1 cellular context compared by ENCODE assay signal in genomic region chr3:47163990-47164848, GRCh38.
TF ChIP-seq lines count a peak whose summit lies in the region.

A gene with protein sequence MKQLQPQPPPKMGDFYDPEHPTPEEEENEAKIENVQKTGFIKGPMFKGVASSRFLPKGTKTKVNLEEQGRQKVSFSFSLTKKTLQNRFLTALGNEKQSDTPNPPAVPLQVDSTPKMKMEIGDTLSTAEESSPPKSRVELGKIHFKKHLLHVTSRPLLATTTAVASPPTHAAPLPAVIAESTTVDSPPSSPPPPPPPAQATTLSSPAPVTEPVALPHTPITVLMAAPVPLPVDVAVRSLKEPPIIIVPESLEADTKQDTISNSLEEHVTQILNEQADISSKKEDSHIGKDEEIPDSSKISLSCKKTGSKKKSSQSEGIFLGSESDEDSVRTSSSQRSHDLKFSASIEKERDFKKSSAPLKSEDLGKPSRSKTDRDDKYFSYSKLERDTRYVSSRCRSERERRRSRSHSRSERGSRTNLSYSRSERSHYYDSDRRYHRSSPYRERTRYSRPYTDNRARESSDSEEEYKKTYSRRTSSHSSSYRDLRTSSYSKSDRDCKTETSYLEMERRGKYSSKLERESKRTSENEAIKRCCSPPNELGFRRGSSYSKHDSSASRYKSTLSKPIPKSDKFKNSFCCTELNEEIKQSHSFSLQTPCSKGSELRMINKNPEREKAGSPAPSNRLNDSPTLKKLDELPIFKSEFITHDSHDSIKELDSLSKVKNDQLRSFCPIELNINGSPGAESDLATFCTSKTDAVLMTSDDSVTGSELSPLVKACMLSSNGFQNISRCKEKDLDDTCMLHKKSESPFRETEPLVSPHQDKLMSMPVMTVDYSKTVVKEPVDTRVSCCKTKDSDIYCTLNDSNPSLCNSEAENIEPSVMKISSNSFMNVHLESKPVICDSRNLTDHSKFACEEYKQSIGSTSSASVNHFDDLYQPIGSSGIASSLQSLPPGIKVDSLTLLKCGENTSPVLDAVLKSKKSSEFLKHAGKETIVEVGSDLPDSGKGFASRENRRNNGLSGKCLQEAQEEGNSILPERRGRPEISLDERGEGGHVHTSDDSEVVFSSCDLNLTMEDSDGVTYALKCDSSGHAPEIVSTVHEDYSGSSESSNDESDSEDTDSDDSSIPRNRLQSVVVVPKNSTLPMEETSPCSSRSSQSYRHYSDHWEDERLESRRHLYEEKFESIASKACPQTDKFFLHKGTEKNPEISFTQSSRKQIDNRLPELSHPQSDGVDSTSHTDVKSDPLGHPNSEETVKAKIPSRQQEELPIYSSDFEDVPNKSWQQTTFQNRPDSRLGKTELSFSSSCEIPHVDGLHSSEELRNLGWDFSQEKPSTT (N-terminal part only) (minus strand): TSS chr3:47164113. CDS start chr3:47163924, 189 bp downstream.

TF ChIP-seq in HepG2, 621 proteins besides CTCF, POLR2A, EP300 and RAD21 (continued from another document and continues in another):
- peak; percentile 74; the same call in 1 of the 2 replicates for TF ChIP-seq HBP1 (CRISPR knock-in tag; IDR thresholded peaks at IDR 0.05; ENCODE audit: low read depth)
- TF ChIP-seq, protein P1, sequence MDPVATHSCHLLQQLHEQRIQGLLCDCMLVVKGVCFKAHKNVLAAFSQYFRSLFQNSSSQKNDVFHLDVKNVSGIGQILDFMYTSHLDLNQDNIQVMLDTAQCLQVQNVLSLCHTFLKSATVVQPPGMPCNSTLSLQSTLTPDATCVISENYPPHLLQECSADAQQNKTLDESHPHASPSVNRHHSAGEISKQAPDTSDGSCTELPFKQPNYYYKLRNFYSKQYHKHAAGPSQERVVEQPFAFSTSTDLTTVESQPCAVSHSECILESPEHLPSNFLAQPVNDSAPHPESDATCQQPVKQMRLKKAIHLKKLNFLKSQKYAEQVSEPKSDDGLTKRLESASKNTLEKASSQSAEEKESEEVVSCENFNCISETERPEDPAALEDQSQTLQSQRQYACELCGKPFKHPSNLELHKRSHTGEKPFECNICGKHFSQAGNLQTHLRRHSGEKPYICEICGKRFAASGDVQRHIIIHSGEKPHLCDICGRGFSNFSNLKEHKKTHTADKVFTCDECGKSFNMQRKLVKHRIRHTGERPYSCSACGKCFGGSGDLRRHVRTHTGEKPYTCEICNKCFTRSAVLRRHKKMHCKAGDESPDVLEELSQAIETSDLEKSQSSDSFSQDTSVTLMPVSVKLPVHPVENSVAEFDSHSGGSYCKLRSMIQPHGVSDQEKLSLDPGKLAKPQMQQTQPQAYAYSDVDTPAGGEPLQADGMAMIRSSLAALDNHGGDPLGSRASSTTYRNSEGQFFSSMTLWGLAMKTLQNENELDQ (CRISPR knock-in tag; IDR thresholded peaks at IDR 0.05; ENCODE audit: borderline replicate concordance) = no peak
- TF ChIP-seq SOX5 (CRISPR knock-in tag; IDR thresholded peaks at IDR 0.05; ENCODE audit: borderline replicate concordance) = no peak
- no peak for TF ChIP-seq CEBPZ (IDR thresholded peaks at IDR 0.05; ENCODE audit: low read length)
- TF ChIP-seq JDP2 (CRISPR knock-in tag; IDR thresholded peaks at IDR 0.05; ENCODE audit: borderline replicate concordance) = no peak
- TF ChIP-seq, protein P2, sequence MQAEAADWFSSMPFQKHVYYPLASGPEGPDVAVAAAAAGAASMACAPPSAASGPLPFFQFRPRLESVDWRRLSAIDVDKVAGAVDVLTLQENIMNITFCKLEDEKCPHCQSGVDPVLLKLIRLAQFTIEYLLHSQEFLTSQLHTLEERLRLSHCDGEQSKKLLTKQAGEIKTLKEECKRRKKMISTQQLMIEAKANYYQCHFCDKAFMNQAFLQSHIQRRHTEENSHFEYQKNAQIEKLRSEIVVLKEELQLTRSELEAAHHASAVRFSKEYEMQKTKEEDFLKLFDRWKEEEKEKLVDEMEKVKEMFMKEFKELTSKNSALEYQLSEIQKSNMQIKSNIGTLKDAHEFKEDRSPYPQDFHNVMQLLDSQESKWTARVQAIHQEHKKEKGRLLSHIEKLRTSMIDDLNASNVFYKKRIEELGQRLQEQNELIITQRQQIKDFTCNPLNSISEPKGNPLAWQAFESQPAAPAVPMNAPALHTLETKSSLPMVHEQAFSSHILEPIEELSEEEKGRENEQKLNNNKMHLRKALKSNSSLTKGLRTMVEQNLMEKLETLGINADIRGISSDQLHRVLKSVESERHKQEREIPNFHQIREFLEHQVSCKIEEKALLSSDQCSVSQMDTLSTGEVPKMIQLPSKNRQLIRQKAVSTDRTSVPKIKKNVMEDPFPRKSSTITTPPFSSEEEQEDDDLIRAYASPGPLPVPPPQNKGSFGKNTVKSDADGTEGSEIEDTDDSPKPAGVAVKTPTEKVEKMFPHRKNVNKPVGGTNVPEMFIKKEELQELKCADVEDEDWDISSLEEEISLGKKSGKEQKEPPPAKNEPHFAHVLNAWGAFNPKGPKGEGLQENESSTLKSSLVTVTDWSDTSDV (CRISPR knock-in tag; IDR thresholded peaks at IDR 0.05) = no peak
- TF ChIP-seq, protein P3, sequence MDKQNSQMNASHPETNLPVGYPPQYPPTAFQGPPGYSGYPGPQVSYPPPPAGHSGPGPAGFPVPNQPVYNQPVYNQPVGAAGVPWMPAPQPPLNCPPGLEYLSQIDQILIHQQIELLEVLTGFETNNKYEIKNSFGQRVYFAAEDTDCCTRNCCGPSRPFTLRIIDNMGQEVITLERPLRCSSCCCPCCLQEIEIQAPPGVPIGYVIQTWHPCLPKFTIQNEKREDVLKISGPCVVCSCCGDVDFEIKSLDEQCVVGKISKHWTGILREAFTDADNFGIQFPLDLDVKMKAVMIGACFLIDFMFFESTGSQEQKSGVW (CRISPR knock-in tag; IDR thresholded peaks at IDR 0.05; ENCODE audit: borderline replicate concordance) = 0 out of 2 replicates have a peak, but pooled peaks have one; percentile 47
- TF ChIP-seq, protein P4, sequence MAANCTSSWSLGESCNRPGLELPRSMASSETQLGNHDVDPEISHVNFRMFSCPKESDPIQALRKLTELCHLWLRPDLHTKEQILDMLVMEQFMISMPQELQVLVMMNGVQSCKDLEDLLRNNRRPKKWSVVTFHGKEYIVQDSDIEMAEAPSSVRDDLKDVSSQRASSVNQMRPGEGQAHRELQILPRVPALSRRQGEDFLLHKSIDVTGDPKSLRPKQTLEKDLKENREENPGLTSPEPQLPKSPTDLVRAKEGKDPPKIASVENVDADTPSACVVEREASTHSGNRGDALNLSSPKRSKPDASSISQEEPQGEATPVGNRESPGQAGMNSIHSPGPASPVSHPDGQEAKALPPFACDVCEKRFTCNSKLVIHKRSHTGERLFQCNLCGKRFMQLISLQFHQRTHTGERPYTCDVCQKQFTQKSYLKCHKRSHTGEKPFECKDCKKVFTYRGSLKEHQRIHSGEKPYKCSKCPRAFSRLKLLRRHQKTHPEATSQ (CRISPR knock-in tag; IDR thresholded peaks at IDR 0.05; ENCODE audit: borderline replicate concordance) = no peak; the same call in 1 of the 2 replicates
- no peak for TF ChIP-seq ZNF562 (CRISPR knock-in tag; IDR thresholded peaks at IDR 0.05; ENCODE audit: borderline replicate concordance)
- TF ChIP-seq BCL3 (CRISPR knock-in tag; IDR thresholded peaks at IDR 0.05) = no peak
- TF ChIP-seq ZNF232 (CRISPR knock-in tag; IDR thresholded peaks at IDR 0.05; ENCODE audit: borderline replicate concordance) = peak; percentile 63; the same call in 1 of the 2 replicates
- TF ChIP-seq KAT7 (CRISPR knock-in tag; IDR thresholded peaks at IDR 0.05; ENCODE audit: borderline replicate concordance) = peak; percentile 93; the same call in 1 of the 2 replicates
- 0 out of 2 replicates have a peak, but pooled peaks have one; percentile 64 for TF ChIP-seq ZSCAN31 (CRISPR knock-in tag; IDR thresholded peaks at IDR 0.05; ENCODE audit: low read depth)
- no peak for TF ChIP-seq FIP1L1 (IDR thresholded peaks at IDR 0.05; ENCODE audit: borderline replicate concordance, insufficient read depth, low read depth, low read length)
- no peak for TF ChIP-seq RORA (CRISPR knock-in tag; IDR thresholded peaks at IDR 0.05)
- no peak for TF ChIP-seq ATM (IDR thresholded peaks at IDR 0.05; ENCODE audit: borderline replicate concordance)
- no peak for TF ChIP-seq ZNF616 (CRISPR knock-in tag; IDR thresholded peaks at IDR 0.05; ENCODE audit: low read depth)
- TF ChIP-seq FOXC1 (CRISPR knock-in tag; IDR thresholded peaks at IDR 0.05; ENCODE audit: borderline replicate concordance) = peak; percentile 89; the same call in 1 of the 2 replicates
- TF ChIP-seq KAT8 (CRISPR knock-in tag; IDR thresholded peaks at IDR 0.05) = peak; percentile 72; the same call in 1 of the 2 replicates
- TF ChIP-seq TIGD3 (CRISPR knock-in tag; IDR thresholded peaks at IDR 0.05; ENCODE audit: borderline replicate concordance) = no peak
- 0 out of 2 replicates have a peak, but pooled peaks have one; percentile 6 for TF ChIP-seq ZNF589 (CRISPR knock-in tag; conservative IDR thresholded peaks at IDR 0.05)
- TF ChIP-seq, protein P5, sequence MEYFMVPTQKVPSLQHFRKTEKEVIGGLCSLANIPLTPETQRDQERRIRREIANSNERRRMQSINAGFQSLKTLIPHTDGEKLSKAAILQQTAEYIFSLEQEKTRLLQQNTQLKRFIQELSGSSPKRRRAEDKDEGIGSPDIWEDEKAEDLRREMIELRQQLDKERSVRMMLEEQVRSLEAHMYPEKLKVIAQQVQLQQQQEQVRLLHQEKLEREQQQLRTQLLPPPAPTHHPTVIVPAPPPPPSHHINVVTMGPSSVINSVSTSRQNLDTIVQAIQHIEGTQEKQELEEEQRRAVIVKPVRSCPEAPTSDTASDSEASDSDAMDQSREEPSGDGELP (IDR thresholded peaks at IDR 0.05; ENCODE audit: borderline replicate concordance, low read depth) = peak; percentile 89
- peak; percentile 71 for TF ChIP-seq YEATS4 (CRISPR knock-in tag; IDR thresholded peaks at IDR 0.05; ENCODE audit: borderline replicate concordance)
- 0 out of 2 replicates have a peak, but pooled peaks have one; percentile 73 for TF ChIP-seq SATB2 (CRISPR knock-in tag; IDR thresholded peaks at IDR 0.05)
- peak; percentile 66 for TF ChIP-seq SP4 (CRISPR knock-in tag; IDR thresholded peaks at IDR 0.05)
- TF ChIP-seq STAT5B (CRISPR knock-in tag; IDR thresholded peaks at IDR 0.05) = peak; percentile 63; the same call in 1 of the 2 replicates
- TF ChIP-seq U2AF2 (IDR thresholded peaks at IDR 0.05; ENCODE audit: low read depth, low read length) = no peak
- no peak; the same call in 1 of the 2 replicates for TF ChIP-seq CBX5 (CRISPR knock-in tag; IDR thresholded peaks at IDR 0.05; ENCODE audit: borderline replicate concordance)
- TF ChIP-seq ZNF510 (CRISPR knock-in tag; IDR thresholded peaks at IDR 0.05; ENCODE audit: low read depth) = peak; percentile 92
- TF ChIP-seq, protein P6, sequence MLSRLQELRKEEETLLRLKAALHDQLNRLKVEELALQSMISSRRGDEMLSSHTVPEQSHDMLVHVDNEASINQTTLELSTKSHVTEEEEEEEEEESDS (CRISPR knock-in tag; IDR thresholded peaks at IDR 0.05; ENCODE audit: borderline replicate concordance) = no peak
- no peak for TF ChIP-seq SRSF4 (IDR thresholded peaks at IDR 0.05; ENCODE audit: low read depth, low read length, poor library complexity, severe bottlenecking)
- TF ChIP-seq KLF13 (CRISPR knock-in tag; IDR thresholded peaks at IDR 0.05) = no peak
- no peak for TF ChIP-seq ZNF329 (CRISPR knock-in tag; IDR thresholded peaks at IDR 0.05; ENCODE audit: low read depth)
